In the genomic region with DNA sequence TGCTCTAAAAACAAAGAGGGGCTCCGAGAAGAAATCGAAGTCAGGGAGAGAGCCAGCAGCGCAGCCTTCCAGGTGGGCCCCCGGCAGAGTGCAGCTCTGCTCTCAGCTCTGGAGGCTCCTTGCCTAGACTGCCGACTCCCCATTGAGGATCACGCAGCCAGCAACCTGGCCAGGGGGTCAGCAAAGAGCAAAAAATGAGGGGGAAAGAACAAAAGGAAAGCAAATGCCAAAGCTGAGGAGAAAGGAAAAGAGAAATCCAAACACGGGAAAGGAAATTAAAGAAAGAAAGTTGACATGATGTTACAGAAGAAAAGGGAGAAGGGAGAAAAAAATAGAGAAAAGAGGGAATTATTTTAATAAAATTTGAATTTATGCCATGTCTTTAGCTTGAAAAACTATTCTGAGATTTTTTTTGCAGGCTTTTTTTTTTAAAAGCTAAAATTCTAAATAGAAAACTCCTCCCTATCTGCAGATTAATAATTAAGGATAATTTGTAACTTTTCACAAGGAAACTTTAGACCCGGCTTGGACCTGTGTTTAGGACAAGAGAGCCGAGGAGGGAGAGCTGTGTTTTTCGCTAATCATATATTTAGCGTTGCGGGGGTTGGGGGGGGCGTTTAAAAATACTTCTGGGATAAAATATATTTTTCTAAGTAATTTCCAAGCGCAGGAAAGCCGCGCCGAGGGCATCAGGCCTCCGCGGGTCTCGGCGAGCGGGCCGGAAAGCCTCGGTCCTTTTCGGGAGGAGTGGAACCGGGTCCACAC, we compare ENCODE assay signal across 14 cellular contexts. TPM values are rescaled to one million over a fixed set of nuclear protein-coding genes. Genes with fewer than 3 reads are reported as not detected.
DNase-seq lines count a peak whose midpoint lies in the region; ATAC-seq, FAIRE-seq and TF ChIP-seq lines count a peak whose summit lies in the region.
"Had no signal": no experiment of that assay in that cellular context is flagged by ENCODE, and none has a peak within 500 bp of the region (broad histone marks: within the 10 kb centered on the region; RNA-seq: fewer than 3 reads in every experiment).

No MANE protein-coding gene starts in this region.

- H3K9me3 Mint-ChIP-seq in naive B cell: peaks cover 0 to 7% (median 0%) of the 10 kb centered on the region in 7 donors
- no peaks in the 10 kb centered on the region for H3K9me3 Mint-ChIP-seq in type B pancreatic cell

- ATAC-seq in GM12878 (no peak), naive B cell (ENCODE audit: low read depth in 2 of 2) (no peak), GM18511 (IDR thresholded peaks at IDR 0.05; ENCODE audit: unreplicated experiment) (no peak)

- TF ChIP-seq RAD21 in GM12878 (IDR thresholded peaks at IDR 0.05; ENCODE audit: insufficient read depth, low read depth, low read length): no peak

- H3K4me3 ChIP-seq in left ventricle myocardium inferior: peak overlapping the region; percentile 55
- no peak overlapping the region for H3K4me3 ChIP-seq in GM12878
- peak overlapping the region in 2 of 4 donors; percentile 6 to 27 for H3K4me3 ChIP-seq in transverse colon
- H3K4me3 ChIP-seq: BLaER1, MG63 had no signal

- SMC1A ChIA-PET in GM12878 (lab: Charles Lee; ENCODE audit: uncharacterized antibody, unreplicated experiment): no interaction called here

- no TSS peak for BruUV-seq in GM12878 (replicated peaks; lab: Mats Ljungman, UMichigan)

- peak overlapping the region in 2 of 6 donors; percentile 3 to 88 for H3K27ac Mint-ChIP-seq in naive B cell
- peak overlapping the region; percentile 34 for H3K27ac Mint-ChIP-seq in type B pancreatic cell
- H3K27ac Mint-ChIP-seq: progenitor cell of endocrine pancreas had no signal

- H3K4me3 Mint-ChIP-seq in naive B cell (peak overlapping the region in 7 of 8 donors; percentile 21 to 86 (median 73)), type B pancreatic cell (peak overlapping the region; percentile 90)

- TF ChIP-seq CTCF in left ventricle myocardium inferior (IDR thresholded peaks at IDR 0.05; ENCODE audit: borderline replicate concordance) (no peak), GM12878 (IDR thresholded peaks at IDR 0.05 in 2 of 3, conservative IDR thresholded peaks at IDR 0.05 in 1 of 3; ENCODE audit: control insufficient read depth in 2 of 3, extremely low read depth in 1 of 3, insufficient read depth in 1 of 3, low read depth in 3 of 3, low read length in 3 of 3) (no peak), type B pancreatic cell (conservative IDR thresholded peaks at IDR 0.05) (no peak), transverse colon (IDR thresholded peaks at IDR 0.05) (no peak)

- H3K27me3 Mint-ChIP-seq in naive B cell: peaks cover 70 to 88% (median 81%) of the 10 kb centered on the region in 3 donors
- H3K27me3 Mint-ChIP-seq in type B pancreatic cell: peaks cover 94% of the 10 kb centered on the region

- H3K4me1 ChIP-seq in left ventricle myocardium inferior (peaks cover 63% of the 10 kb centered on the region), GM12878 (ENCODE audit: control insufficient read depth, insufficient read depth, low read length) (no peaks in the 10 kb centered on the region), transverse colon (peaks cover 14 to 50% (median 36%) of the 10 kb centered on the region in 4 donors)

- H3K4me2 ChIP-seq in GM12878 (ENCODE audit: control insufficient read depth, insufficient read depth): no peak overlapping the region
- H3K4me2 ChIP-seq: BLaER1 had no signal

- no peaks in the 10 kb centered on the region for H3K79me2 ChIP-seq in GM12878 (ENCODE audit: control insufficient read depth, insufficient read depth, low read length)

- peaks cover 44 to 59% (median 54%) of the 10 kb centered on the region in 3 donors for H3K4me1 Mint-ChIP-seq in naive B cell
- H3K4me1 Mint-ChIP-seq in type B pancreatic cell (ENCODE audit: unreplicated experiment): peaks cover 30% of the 10 kb centered on the region

- no peak for TF ChIP-seq POLR2A in GM12878 (IDR thresholded peaks at IDR 0.05; ENCODE audit: low read depth, low read length)
- no peak for TF ChIP-seq POLR2A in transverse colon (IDR thresholded peaks at IDR 0.05)

- WGBS in GM12878 (ENCODE audit: insufficient coverage, insufficient replicate concordance, low lambda C conversion rate, missing lambda C conversion rate): 8% methylated on average over 21 of the region's 26 CpGs
- 19 to 20% methylated on average over 12 to 26 of the region's 26 CpGs for WGBS in transverse colon (ENCODE audit: low coverage in 1 of 2), 2 donors

- DNase-seq in left ventricle myocardium inferior (no peak), cardiac septum (ENCODE audit: low spot score) (no peak), GM12878 (ENCODE audit: low read depth, low spot score) (no peak), naive B cell (no peak), type B pancreatic cell (ENCODE audit: extremely low spot score, unreplicated experiment) (no peak), transverse colon (no peak), NCI-H526 treated with DMSO at 0.1 percent for 48 hours (lab: John Stamatoyannopoulos, UW) (no peak)
- DNase-seq: MG63 had no signal

- H3K27me3 ChIP-seq in left ventricle myocardium inferior (ENCODE audit: low read depth) (peaks cover 100% of the 10 kb centered on the region), GM12878 (replicated peaks in 1 of 2; ENCODE audit: control insufficient read depth in 2 of 2, insufficient read depth in 2 of 2, low read length in 1 of 2) (peaks cover 41 to 43% of the 10 kb centered on the region in 2 experiments), transverse colon (peaks cover 100% of the 10 kb centered on the region)

- H3K9ac ChIP-seq in GM12878 (ENCODE audit: control insufficient read depth, insufficient read depth, low read length): no peak overlapping the region
- H3K9ac ChIP-seq: BLaER1 had no signal

- RAD21 ChIA-PET in GM12878 (lab: Charles Lee; ENCODE audit: unreplicated experiment): no interaction called here

- no peaks in the 10 kb centered on the region for H3K36me3 ChIP-seq in left ventricle myocardium inferior
- no peaks in the 10 kb centered on the region for H3K36me3 ChIP-seq in GM12878 (ENCODE audit: control insufficient read depth in 2 of 2, insufficient read depth in 2 of 2, low read length in 1 of 2)
- no peaks in the 10 kb centered on the region for H3K36me3 ChIP-seq in transverse colon
- H3K36me3 ChIP-seq: BLaER1, MG63 had no signal

- H4K20me1 ChIP-seq in GM12878 (ENCODE audit: control insufficient read depth, insufficient read depth): no peaks in the 10 kb centered on the region

- H3K27ac ChIP-seq in left ventricle myocardium inferior (replicated peaks) (no peak overlapping the region), GM12878 (ENCODE audit: control insufficient read depth, insufficient read depth) (no peak overlapping the region), transverse colon (no peak overlapping the region)
- H3K27ac ChIP-seq: BLaER1 had no signal

- no peak overlapping the region for H2AFZ ChIP-seq in GM12878 (ENCODE audit: control insufficient read depth, low read depth, low read length)

- no peak for FAIRE-seq in GM12878 (lab: Jason Lieb, UNC)
- FAIRE-seq: bronchial epithelial cell, GM12892 had no signal

- H3K9me3 ChIP-seq in left ventricle myocardium inferior (replicated peaks) (no peaks in the 10 kb centered on the region), GM12878 (replicated peaks; ENCODE audit: control insufficient read depth, insufficient read depth, low read length) (no peaks in the 10 kb centered on the region), transverse colon (no peaks in the 10 kb centered on the region)
- H3K9me3 ChIP-seq: BLaER1, MG63 had no signal

- H3K36me3 Mint-ChIP-seq in naive B cell (peaks cover 5 to 15% of the 10 kb centered on the region in 2 donors), type B pancreatic cell (no peaks in the 10 kb centered on the region)

- in situ Hi-C loops in GM12878 (cut with MboI): no loop called here
- in situ Hi-C loops in transverse colon (cut with MboI; ENCODE audit: low pct_ligation_motif_present in 1 of 4, low pct_unique_long_range_greater_than_20kb in 1 of 4, low sequenced_read_pairs in 3 of 4): no loop called here

- no peak for TF ChIP-seq EP300 in GM12878 (IDR thresholded peaks at IDR 0.05; ENCODE audit: borderline replicate concordance in 1 of 2, control insufficient read depth in 1 of 2, low read depth in 2 of 2, low read length in 2 of 2)
- no peak for TF ChIP-seq EP300 in transverse colon (IDR thresholded peaks at IDR 0.05; ENCODE audit: low read depth)

- intact Hi-C loops in left ventricle myocardium inferior (cut with micrococcal nuclease) (no loop called here), cardiac septum (cut with DNase I) (loop anchor here (10.0 kb wide), 1 partner anchor 182 kb away; no protein-coding TSS in a partner anchor), GM12878 (cut with micrococcal nuclease; ENCODE audit: unreplicated experiment) (loop anchor here (10.0 kb wide), 1 partner anchor 128 kb away; no protein-coding TSS in a partner anchor), transverse colon (cut with DNase I; ENCODE audit: low total_unique reads) (loop anchor here (10.0 kb wide), 1 partner anchor 182 kb away; no protein-coding TSS in a partner anchor)

- CTCF ChIA-PET in GM12878 (lab: Yijun Ruan, JAX): interaction anchor here (0.7 kb wide), 1 partner anchor 851 kb away, joined by 3 read pairs; no protein-coding TSS in a partner anchor

- POLR2A ChIA-PET in GM12878 (lab: Charles Lee): no interaction called here

TF ChIP-seq in GM12878, 131 proteins besides CTCF, POLR2A, EP300 and RAD21 (continues in another document):
- no peak for TF ChIP-seq RAD51 (IDR thresholded peaks at IDR 0.05)

RNA-seq across cellular contexts. Expression of a gene that starts 1.9 kb away (rescaled TPM):
- not detected for total RNA-seq in left ventricle myocardium inferior
- total RNA-seq in cardiac septum: not detected
- not detected in 2 replicates for total RNA-seq in GM12878 (2013; cell fraction: nucleolus; rRNA removed)
- not detected in 2 replicates for total RNA-seq in GM12878 (2014; rRNA removed)
- total RNA-seq in GM12878 (2014; rRNA removed; fragmentation: Illumina TruSeq; extraction: Trizol): not detected in 2 replicates
- not detected in 2 replicates for total RNA-seq in GM12878 (2021)
- polyA plus RNA-seq in GM12878 (2011; ENCODE audit: low read depth): not detected
- not detected in 2 replicates for polyA plus RNA-seq in GM12878 (2011; rRNA removed)
- not detected in 2 replicates for polyA plus RNA-seq in GM12878 (2011; cell fraction: cytosol; rRNA removed)
- 0.10 and 0.15 TPM in 2 replicates for polyA plus RNA-seq in GM12878 (2011; cell fraction: nucleus; rRNA removed)
- not detected in 2 replicates for polyA plus RNA-seq in GM12878 (2012)
- not detected in 2 replicates for polyA plus RNA-seq in GM12878 (2014; fragmentation: Illumina TruSeq; extraction: Trizol)
- not detected for polyA plus RNA-seq in GM12878 (2014; fragmentation: Nextera tagmentation; extraction: Ambion mirVana)
- not detected in 2 replicates for polyA plus RNA-seq in GM12878 (2014; rRNA removed)
- not detected for polyA plus RNA-seq in GM12878 (2016; fragmentation: Nextera tagmentation; extraction: Ambion mirVana)
- polyA minus RNA-seq in GM12878 (2011; rRNA and poly(A)+ RNA removed): not detected in 2 replicates
- not detected in 2 replicates for polyA minus RNA-seq in GM12878 (2011; cell fraction: cytosol; rRNA and poly(A)+ RNA removed)
- polyA minus RNA-seq in GM12878 (2011; cell fraction: nucleus; rRNA and poly(A)+ RNA removed): not detected in 2 replicates
- not detected for polyA plus RNA-seq in naive B cell (ENCODE audit: low read depth in 6 of 6)
- total RNA-seq in type B pancreatic cell (ENCODE audit: low replicate concordance): 0.19 and 4.4 TPM in 2 replicates
- total RNA-seq in transverse colon: not detected
- total RNA-seq: bronchial epithelial cell, lung microvascular endothelial cell, progenitor cell of endocrine pancreas had no signal
